ENCODE assay signal across 14 cellular contexts in genomic region chr7:42913591-42913990, GRCh38. TPM values are rescaled to one million over a fixed set of nuclear protein-coding genes. Genes with fewer than 3 reads are reported as not detected.
DNase-seq lines count a peak whose midpoint lies in the region; FAIRE-seq and TF ChIP-seq lines count a peak whose summit lies in the region.
"Had no signal": no experiment of that assay in that cellular context is flagged by ENCODE, and none has a peak within 500 bp of the region (broad histone marks: within the 10 kb centered on the region; RNA-seq: fewer than 3 reads in every experiment).

No MANE protein-coding gene starts in this region.

- no peak overlapping the region for H3K4me3 ChIP-seq in AG09309 (ENCODE audit: control insufficient read depth, low read depth, low read length)
- no peak overlapping the region for H3K4me3 ChIP-seq in HUES48 (ENCODE audit: low read depth, low read length)
- H3K4me3 ChIP-seq: BLaER1 had no signal

- H3K27me3 Mint-ChIP-seq in activated T-helper 2 cell treated with anti-CD3 and anti-CD28 coated beads, Interferon-gamma antibody, Interleukin-2, Interleukin-4, amounts not matched to agents 10 μg/mL and 5 μg/mL and 100 μg/mL, durations not matched to agents 14 hours and 24 hours and 36 hours (ENCODE audit: low read depth) = no peaks in the 10 kb centered on the region
- H3K27me3 Mint-ChIP-seq in immature natural killer cell (ENCODE audit: low read depth in 3 of 3) = peaks cover 0 to 5% (median 1%) of the 10 kb centered on the region in 3 donors

- H3K27ac Mint-ChIP-seq in activated T-helper 2 cell treated with anti-CD3 and anti-CD28 coated beads, Interferon-gamma antibody, Interleukin-2, Interleukin-4, amounts not matched to agents 10 μg/mL and 5 μg/mL and 100 μg/mL, durations not matched to agents 14 hours and 24 hours and 36 hours = peak overlapping the region; percentile 83
- H3K27ac Mint-ChIP-seq in immature natural killer cell = peak overlapping the region in 4 of 6 donors; percentile 6 to 34 (median 16)

- H3K4me1 ChIP-seq in HUES48 (ENCODE audit: control insufficient read depth, insufficient read depth, low read length) = peaks cover 16% of the 10 kb centered on the region

- H3K9me3 Mint-ChIP-seq in activated T-helper 2 cell treated with anti-CD3 and anti-CD28 coated beads, Interferon-gamma antibody, Interleukin-2, Interleukin-4, amounts not matched to agents 10 μg/mL and 5 μg/mL and 100 μg/mL, durations not matched to agents 14 hours and 24 hours and 36 hours = no peaks in the 10 kb centered on the region
- no peaks in the 10 kb centered on the region for H3K9me3 Mint-ChIP-seq in immature natural killer cell

- no peaks in the 10 kb centered on the region for H3K27me3 ChIP-seq in HUES48 (ENCODE audit: control insufficient read depth, insufficient read depth, low read length)
- H3K27me3 ChIP-seq: BLaER1 had no signal

- H3K4me3 Mint-ChIP-seq in activated T-helper 2 cell treated with anti-CD3 and anti-CD28 coated beads, Interferon-gamma antibody, Interleukin-2, Interleukin-4, amounts not matched to agents 10 μg/mL and 5 μg/mL and 100 μg/mL, durations not matched to agents 14 hours and 24 hours and 36 hours (ENCODE audit: low read depth) = peak overlapping the region; percentile 46
- H3K4me3 Mint-ChIP-seq in immature natural killer cell = no peak overlapping the region

- peak; percentile 48 for DNase-seq in AG09309 (ENCODE audit: low read depth)
- DNase-seq in activated T-helper 2 cell treated with anti-CD3 and anti-CD28 coated beads, Interferon-gamma antibody, Interleukin-2, Interleukin-4, amounts not matched to agents 10 μg/mL and 5 μg/mL and 100 μg/mL, durations not matched to agents 14 hours and 24 hours and 36 hours (ENCODE audit: low spot score) = no peak
- DNase-seq in immature natural killer cell = no peak
- no peak for DNase-seq in Ammon's horn (ENCODE audit: low spot score)
- DNase-seq in HTR-8/SVneo (ENCODE audit: insufficient read length, low spot score) = no peak
- DNase-seq in cerebellar nuclear complex (lab: John Stamatoyannopoulos, UW) = no peak
- DNase-seq in AG20443 (ENCODE audit: low spot score) = no peak
- DNase-seq: activated CD4-positive, CD25-positive, alpha-beta regulatory T cell treated with anti-CD3 and anti-CD28 coated beads, Interleukin-2, amount 50 U/mL, for 72 hours; amniotic stem cell; NCI-H2029; NK-92 treated with Interleukin-12 subunit alpha and Interleukin-12 subunit beta, amount 100 ng/mL, for 24 hours had no signal

- no peak for TF ChIP-seq CTCF in AG09309 (IDR thresholded peaks at IDR 0.05; ENCODE audit: control insufficient read depth, insufficient read depth, low read depth, low read length, missing control alignments)

- H3K27ac ChIP-seq in HUES48 (ENCODE audit: low read depth, low read length) = peak overlapping the region; percentile 44
- H3K27ac ChIP-seq: BLaER1 had no signal

- peaks cover 65% of the 10 kb centered on the region for H3K36me3 Mint-ChIP-seq in activated T-helper 2 cell treated with anti-CD3 and anti-CD28 coated beads, Interferon-gamma antibody, Interleukin-2, Interleukin-4, amounts not matched to agents 10 μg/mL and 5 μg/mL and 100 μg/mL, durations not matched to agents 14 hours and 24 hours and 36 hours (ENCODE audit: low read depth)
- peaks cover 0 to 12% (median 6%) of the 10 kb centered on the region in 3 donors for H3K36me3 Mint-ChIP-seq in immature natural killer cell

- H3K36me3 ChIP-seq in HUES48 (ENCODE audit: control insufficient read depth, insufficient read depth, low read length) = peaks cover 45% of the 10 kb centered on the region

- H3K9me3 ChIP-seq in HUES48 (ENCODE audit: control insufficient read depth, insufficient read depth, low read length) = no peaks in the 10 kb centered on the region
- H3K9me3 ChIP-seq: BLaER1 had no signal

- H3K4me1 Mint-ChIP-seq in activated T-helper 2 cell treated with anti-CD3 and anti-CD28 coated beads, Interferon-gamma antibody, Interleukin-2, Interleukin-4, amounts not matched to agents 10 μg/mL and 5 μg/mL and 100 μg/mL, durations not matched to agents 14 hours and 24 hours and 36 hours (ENCODE audit: low read depth) = peaks cover 62% of the 10 kb centered on the region
- H3K4me1 Mint-ChIP-seq in immature natural killer cell = peaks cover 25 to 36% of the 10 kb centered on the region in 2 donors

- intact Hi-C loops in activated T-helper 2 cell treated with anti-CD3 and anti-CD28 coated beads, Interferon-gamma antibody, Interleukin-2, Interleukin-4, amounts not matched to agents 10 μg/mL and 5 μg/mL and 100 μg/mL, durations not matched to agents 14 hours and 24 hours and 36 hours (cut with micrococcal nuclease) = loop anchor here (1.0 to 2.0 kb wide), 2 partner anchors 25 to 44 kb away; no protein-coding TSS in a partner anchor

- no peak for FAIRE-seq in HTR-8/SVneo (lab: Jason Lieb, UNC)
- FAIRE-seq: HepG2 had no signal

- no peak overlapping the region for H3K9ac ChIP-seq in HUES48 (ENCODE audit: low read depth, low read length)
- H3K9ac ChIP-seq: BLaER1 had no signal

RNA-seq across cellular contexts. Expression of gene C7orf25, which starts 1.7 kb away (rescaled TPM):
- total RNA-seq in activated T-helper 2 cell treated with anti-CD3 and anti-CD28 coated beads, Interferon-gamma antibody, Interleukin-2, Interleukin-4, amounts not matched to agents 10 μg/mL and 5 μg/mL and 100 μg/mL, durations not matched to agents 14 hours and 24 hours and 36 hours = 4.4 TPM in 2 replicates
- 10 to 100 TPM in 1 of 3 donors, 1 to 10 TPM in 1, under 1 TPM in 1; 0.39 to 17.7 (median 4.1) TPM for polyA plus RNA-seq in immature natural killer cell

RNA-seq across cellular contexts. Expression of gene PSMA2, which starts 18.4 kb away (rescaled TPM):
- total RNA-seq in activated T-helper 2 cell treated with anti-CD3 and anti-CD28 coated beads, Interferon-gamma antibody, Interleukin-2, Interleukin-4, amounts not matched to agents 10 μg/mL and 5 μg/mL and 100 μg/mL, durations not matched to agents 14 hours and 24 hours and 36 hours = 204 and 218 TPM in 2 replicates
- 100 to 1,000 TPM; 234 to 348 (median 278) TPM for polyA plus RNA-seq in immature natural killer cell

RNA-seq across cellular contexts. Expression of gene MRPL32, which starts 18.6 kb away (rescaled TPM):
- 68.8 and 70.0 TPM in 2 replicates for total RNA-seq in activated T-helper 2 cell treated with anti-CD3 and anti-CD28 coated beads, Interferon-gamma antibody, Interleukin-2, Interleukin-4, amounts not matched to agents 10 μg/mL and 5 μg/mL and 100 μg/mL, durations not matched to agents 14 hours and 24 hours and 36 hours
- 10 to 100 TPM; 23.3 to 37.7 (median 24.1) TPM for polyA plus RNA-seq in immature natural killer cell
